19 cellular contexts compared by ENCODE assay signal in genomic region chr5:417301-417700, GRCh38. TPM values are rescaled to one million over a fixed set of nuclear protein-coding genes. Genes with fewer than 3 reads are reported as not detected.
DNase-seq lines count a peak whose midpoint lies in the region; TF ChIP-seq lines count a peak whose summit lies in the region.
"Had no signal": no experiment of that assay in that cellular context is flagged by ENCODE, and none has a peak within 500 bp of the region (broad histone marks: within the 10 kb centered on the region; RNA-seq: fewer than 3 reads in every experiment).

No MANE protein-coding gene starts in this region.

- no peak overlapping the region for H2BK5ac ChIP-seq in H9 (ENCODE audit: insufficient read length, low read length)

- H3K4me3 ChIP-seq in smooth muscle cell = no peak overlapping the region

- H2BK12ac ChIP-seq in H9 (ENCODE audit: insufficient read length, low read depth, low read length) = no peak overlapping the region

- peaks cover 12% of the 10 kb centered on the region for H3F3A ChIP-seq in smooth muscle cell (ENCODE audit: low read depth)

- TF ChIP-seq CTCF in chondrocyte (IDR thresholded peaks at IDR 0.05) (no peak), nephron (IDR thresholded peaks at IDR 0.05; ENCODE audit: unreplicated experiment in 3 of 3) (no peak), smooth muscle cell (IDR thresholded peaks at IDR 0.05; ENCODE audit: borderline replicate concordance, insufficient read depth, poor library complexity, severe bottlenecking) (no peak), H9 (conservative IDR thresholded peaks at IDR 0.05) (no peak), GM13976 (IDR thresholded peaks at IDR 0.05; ENCODE audit: borderline replicate concordance, control extremely low read depth, extremely low read depth, insufficient read depth, missing control alignments) (no peak)

- H2BK120ac ChIP-seq in H9 (ENCODE audit: low read depth, low read length, poor library complexity, severe bottlenecking) = no peak overlapping the region

- H3K4me1 ChIP-seq in smooth muscle cell (ENCODE audit: low read depth) = peaks cover 26% of the 10 kb centered on the region
- no peaks in the 10 kb centered on the region; the same call in 1 of the 2 replicates for H3K4me1 ChIP-seq in H9 (ENCODE audit: insufficient read depth, low read length)

- no peak overlapping the region for H3K56ac ChIP-seq in H9 (ENCODE audit: insufficient read length, low read depth, low read length)

- no peaks in the 10 kb centered on the region for H3K27me3 ChIP-seq in smooth muscle cell (ENCODE audit: low read depth)
- no peaks in the 10 kb centered on the region for H3K27me3 ChIP-seq in H9 (ENCODE audit: insufficient read depth, low read length)

- no peak overlapping the region for H3K18ac ChIP-seq in H9 (ENCODE audit: insufficient read length, low read depth, low read length)

- H3K9me3 Mint-ChIP-seq in chondrocyte (ENCODE audit: low read depth) = no peaks in the 10 kb centered on the region
- no peaks in the 10 kb centered on the region for H3K9me3 Mint-ChIP-seq in nephron
- H3K9me3 Mint-ChIP-seq in H9 = no peaks in the 10 kb centered on the region

- H3K4me2 ChIP-seq in smooth muscle cell = peak overlapping the region; percentile 65
- H3K4me2 ChIP-seq in H9 (ENCODE audit: insufficient read depth, insufficient read length, low read length) = no peak overlapping the region
- H3K4me2 ChIP-seq: KMS-11 had no signal

- H2AK5ac ChIP-seq in H9 (ENCODE audit: insufficient read length, low read length) = no peak overlapping the region

- no peaks in the 10 kb centered on the region for H3K9me3 ChIP-seq in smooth muscle cell (replicated peaks; ENCODE audit: low read depth)
- H3K9me3 ChIP-seq in H9 (ENCODE audit: control insufficient read depth, low read depth, low read length) = no peaks in the 10 kb centered on the region

- H3K23me2 ChIP-seq in H9 (ENCODE audit: insufficient read length, low read depth, low read length, poor library complexity, severe bottlenecking) = no peaks in the 10 kb centered on the region

- no peak overlapping the region for H3K14ac ChIP-seq in H9 (ENCODE audit: insufficient read depth, low read length)

- in situ Hi-C loops in GM13976 (cut with MboI; ENCODE audit: low sequenced_read_pairs, unreplicated experiment) = no loop called here

- 91% methylated on average over 8 of the region's 9 CpGs for WGBS in smooth muscle cell (ENCODE audit: low lambda C conversion rate)
- WGBS in H9 (ENCODE audit: extremely low coverage, insufficient read length, low lambda C conversion rate) = no CpG with 5 or more reads among the region's 9 CpGs

- H4K91ac ChIP-seq in H9 (ENCODE audit: insufficient read length, low read depth, low read length) = no peak overlapping the region

- H3K27ac Mint-ChIP-seq in chondrocyte (ENCODE audit: unreplicated experiment) = no peak overlapping the region
- peak overlapping the region in 2 of 3 experiments; percentile 37 to 54 for H3K27ac Mint-ChIP-seq in nephron
- H3K27ac Mint-ChIP-seq in H9 = no peak overlapping the region; a peak in 1 of 7 replicates

- no peak overlapping the region for H2BK20ac ChIP-seq in H9 (ENCODE audit: low read depth, low read length, poor library complexity, severe bottlenecking)

- H3K23ac ChIP-seq in H9 (ENCODE audit: insufficient read length, low read depth, low read length) = no peak overlapping the region

- H3K4me3 Mint-ChIP-seq in chondrocyte (ENCODE audit: unreplicated experiment) (no peak overlapping the region), nephron (no peak overlapping the region), H9 (no peak overlapping the region)

- no peaks in the 10 kb centered on the region for H3K79me2 ChIP-seq in smooth muscle cell (ENCODE audit: low read depth)
- H3K79me2 ChIP-seq in H9 (ENCODE audit: insufficient read depth, low read length) = no peaks in the 10 kb centered on the region

- DNase-seq in NCI-H146 (lab: John Stamatoyannopoulos, UW) (peak; percentile 52), NCI-H146 treated with DMSO at 0.1 percent for 48 hours (lab: John Stamatoyannopoulos, UW; ENCODE audit: unreplicated experiment) (no peak), chondrocyte (ENCODE audit: low spot score) (peak; percentile 46), smooth muscle cell (lab: John Stamatoyannopoulos, UW; ENCODE audit: unreplicated experiment) (no peak), H9 (no peak), GM13976 (ENCODE audit: low spot score) (no peak), T1000 (lab: John Stamatoyannopoulos, UW) (no peak)
- DNase-seq: AML-193, DMS79 treated with DMSO at 0.1 percent for 48 hours, H7, MV-4-11, NCI-H1436, NCI-H2029 treated with DMSO at 0.1 percent for 48 hours, NCI-H446 treated with DMSO at 0.1 percent for 48 hours, SHP77 had no signal

- no peak overlapping the region for H3T11ph ChIP-seq in H9 (ENCODE audit: low read length)

- H3K27me3 Mint-ChIP-seq in chondrocyte (ENCODE audit: low read depth) (no peaks in the 10 kb centered on the region), nephron (ENCODE audit: low read depth) (peaks cover 4% of the 10 kb centered on the region), H9 (ENCODE audit: low read depth) (peaks cover 5% of the 10 kb centered on the region)

- H3K27ac ChIP-seq in smooth muscle cell (ENCODE audit: low read depth) (peak overlapping the region; percentile 89), H9 (ENCODE audit: insufficient read length, low read depth, low read length) (no peak overlapping the region)
- H3K27ac ChIP-seq: 22Rv1, C4-2B, KMS-11 had no signal

- no peak overlapping the region for H4K8ac ChIP-seq in H9 (replicated peaks; ENCODE audit: insufficient read length, low read depth, low read length)

- no peak overlapping the region for H2AFZ ChIP-seq in smooth muscle cell (ENCODE audit: low read depth)
- H2AFZ ChIP-seq in H9 (ENCODE audit: low read length) = no peak overlapping the region

- peak overlapping the region; percentile 48 for H3K9ac ChIP-seq in smooth muscle cell (ENCODE audit: low read depth)
- H3K9ac ChIP-seq in H9 (ENCODE audit: extremely low read depth, insufficient read length, low read length) = no peak overlapping the region
- H3K9ac ChIP-seq: KMS-11 had no signal

- no peaks in the 10 kb centered on the region for H3K79me1 ChIP-seq in H9 (ENCODE audit: insufficient read depth, low read depth, low read length, poor library complexity, severe bottlenecking)

- H3K4me1 Mint-ChIP-seq in chondrocyte (ENCODE audit: low read depth) (peaks cover 21% of the 10 kb centered on the region), nephron (peaks cover 12% of the 10 kb centered on the region), H9 (peaks cover 17 to 22% of the 10 kb centered on the region in 2 experiments)

- no peak overlapping the region for H2BK15ac ChIP-seq in H9 (ENCODE audit: low read depth, low read length)

- H3K36me3 Mint-ChIP-seq in chondrocyte (ENCODE audit: low read depth) (peaks cover 2% of the 10 kb centered on the region), nephron (ENCODE audit: low read depth) (no peaks in the 10 kb centered on the region), H9 (ENCODE audit: insufficient read depth in 1 of 3, low read depth in 3 of 3) (no peaks in the 10 kb centered on the region)

- no peak overlapping the region for H4K5ac ChIP-seq in H9 (ENCODE audit: insufficient read length, low read depth, low read length)

- H3K36me3 ChIP-seq in smooth muscle cell (ENCODE audit: low read depth) = no peaks in the 10 kb centered on the region

- H4K20me1 ChIP-seq in smooth muscle cell (ENCODE audit: low read depth) (no peaks in the 10 kb centered on the region), H9 (ENCODE audit: control insufficient read depth, insufficient read depth, insufficient read length) (peaks cover 4% of the 10 kb centered on the region)

- no peak overlapping the region for H3K4ac ChIP-seq in H9 (ENCODE audit: low read depth, low read length)

RNA-seq across cellular contexts. Expression of gene EXOC3, which starts 25.7 kb away (rescaled TPM):
- total RNA-seq in chondrocyte = 39.4 to 58.1 TPM (median 43.3 TPM) in 3 replicates
- 22.6 and 30.5 TPM in 2 replicates for total RNA-seq in smooth muscle cell
- polyA plus RNA-seq in smooth muscle cell = 22.9 and 23.6 TPM in 2 replicates
- total RNA-seq in H9 (2021) = 36.7 and 37.6 TPM in 2 replicates

Comparison
In these comparisons a context has a peak if more than half of its experiments do, and no peak if none do; other contexts are left out.
1. DNase-seq: peak in NCI-H146 (single experiment) and chondrocyte (single experiment); none in NCI-H146 treated with DMSO at 0.1 percent for 48 hours (single experiment), smooth muscle cell (single experiment), H9 (single experiment), GM13976 (single experiment) and T1000 (single experiment).
2. H3K27ac Mint-ChIP-seq: peak in nephron (2 of 3); none in chondrocyte (single experiment) and H9 (0 of 3).